ENCODE assay signal across 12 cellular contexts in genomic region chr19:49132974-49133609, GRCh38. TPM values are rescaled to one million over a fixed set of nuclear protein-coding genes. Genes with fewer than 3 reads are reported as not detected.
A peak's percentile ranks its signal among the peaks of the same experiment; 100 is the strongest.
DNase-seq lines count a peak whose midpoint lies in the region; ATAC-seq and TF ChIP-seq lines count a peak whose summit lies in the region.
"Had no signal": no experiment of that assay in that cellular context is flagged by ENCODE, and none has a peak within 500 bp of the region (broad histone marks: within the 10 kb centered on the region; RNA-seq: fewer than 3 reads in every experiment).

No MANE protein-coding gene starts in this region.

- no peak for TF ChIP-seq CTCF in CD14-positive monocyte (IDR thresholded peaks at IDR 0.05)
- TF ChIP-seq CTCF in Peyer's patch (IDR thresholded peaks at IDR 0.05) = no peak
- no peak for TF ChIP-seq CTCF in endodermal cell (conservative IDR thresholded peaks at IDR 0.05)

- H3K27ac ChIP-seq in Peyer's patch = peak overlapping the region in 2 of 4 donors; percentile 69 to 74
- no peak overlapping the region for H3K27ac ChIP-seq in endodermal cell (ENCODE audit: low read depth, low read length)
- no peak overlapping the region for H3K27ac ChIP-seq in Karpas-422 (ENCODE audit: low read length)

- H3K27me3 ChIP-seq in Peyer's patch (no peaks in the 10 kb centered on the region), endodermal cell (ENCODE audit: control insufficient read depth, insufficient read depth, low read length, poor library complexity, severe bottlenecking) (no peaks in the 10 kb centered on the region), Karpas-422 (ENCODE audit: low read length) (no peaks in the 10 kb centered on the region)

- H2AFZ ChIP-seq in Karpas-422 (ENCODE audit: low read length) = no peak overlapping the region

- H3K4me1 ChIP-seq in Peyer's patch (peaks cover 0 to 29% (median 0%) of the 10 kb centered on the region in 4 donors), endodermal cell (ENCODE audit: control insufficient read depth, insufficient read depth, low read length) (no peaks in the 10 kb centered on the region), Karpas-422 (ENCODE audit: low read length) (peaks cover 5% of the 10 kb centered on the region; the same call in 1 of the 2 replicates)

- H3K27me3 Mint-ChIP-seq in CD14-positive monocyte (ENCODE audit: low read depth in 3 of 3) (peaks cover 24 to 35% (median 33%) of the 10 kb centered on the region in 3 donors), endodermal cell (ENCODE audit: insufficient read depth) (peaks cover 27% of the 10 kb centered on the region)
- H3K27me3 Mint-ChIP-seq in natural killer cell treated with Interleukin-12 subunit alpha and Interleukin-12 subunit beta and Interleukin-15 and Interleukin-18, amount 100 ng/mL, for 72 hours = peaks cover 0 to 6% of the 10 kb centered on the region in 2 donors
- H3K27me3 Mint-ChIP-seq: brain had no signal

- WGBS in endodermal cell (ENCODE audit: insufficient coverage in 1 of 2, insufficient read length in 1 of 2), 2 experiments = 76 to 90% methylated on average over 27 to 49 of the region's 49 CpGs

- H3K4me2 ChIP-seq in Karpas-422 (ENCODE audit: low read depth, low read length, poor library complexity, severe bottlenecking) = no peak overlapping the region

- H3K9me3 Mint-ChIP-seq in CD14-positive monocyte (peaks cover 18 to 32% (median 23%) of the 10 kb centered on the region in 7 donors), endodermal cell (peaks cover 2% of the 10 kb centered on the region)
- no peaks in the 10 kb centered on the region for H3K9me3 Mint-ChIP-seq in natural killer cell treated with Interleukin-12 subunit alpha and Interleukin-12 subunit beta and Interleukin-15 and Interleukin-18, amount 100 ng/mL, for 72 hours

- no peaks in the 10 kb centered on the region for H3K9me2 ChIP-seq in Karpas-422 (replicated peaks; ENCODE audit: insufficient read depth, low read length)

- intact Hi-C loops in CD14-positive monocyte (cut with micrococcal nuclease) = no loop called here

- peak overlapping the region in 3 of 4 donors; percentile 2 to 45 (median 41) for H3K4me3 ChIP-seq in Peyer's patch
- H3K4me3 ChIP-seq in endodermal cell (ENCODE audit: low read length) = no peak overlapping the region
- no peak overlapping the region for H3K4me3 ChIP-seq in Karpas-422 (ENCODE audit: low read length)

- peak overlapping the region; percentile 67 to 88 for H3K4me3 Mint-ChIP-seq in CD14-positive monocyte
- peak overlapping the region; percentile 55 for H3K4me3 Mint-ChIP-seq in endodermal cell
- peak overlapping the region; percentile 74 for H3K4me3 Mint-ChIP-seq in natural killer cell treated with Interleukin-12 subunit alpha and Interleukin-12 subunit beta and Interleukin-15 and Interleukin-18, amount 100 ng/mL, for 72 hours

- no peaks in the 10 kb centered on the region for H3K9me3 ChIP-seq in Peyer's patch
- H3K9me3 ChIP-seq in endodermal cell (ENCODE audit: control insufficient read depth, low read length) = no peaks in the 10 kb centered on the region
- no peaks in the 10 kb centered on the region for H3K9me3 ChIP-seq in Karpas-422 (ENCODE audit: low read length)

- H3K36me3 Mint-ChIP-seq in CD14-positive monocyte (no peaks in the 10 kb centered on the region), endodermal cell (ENCODE audit: low read depth) (peaks cover 4% of the 10 kb centered on the region)
- no peaks in the 10 kb centered on the region for H3K36me3 Mint-ChIP-seq in natural killer cell treated with Interleukin-12 subunit alpha and Interleukin-12 subunit beta and Interleukin-15 and Interleukin-18, amount 100 ng/mL, for 72 hours

- H3K27ac Mint-ChIP-seq in CD14-positive monocyte (peak overlapping the region in 1 of 7 donors; percentile 55), endodermal cell (peak overlapping the region; percentile 84)
- no peak overlapping the region for H3K27ac Mint-ChIP-seq in natural killer cell treated with Interleukin-12 subunit alpha and Interleukin-12 subunit beta and Interleukin-15 and Interleukin-18, amount 100 ng/mL, for 72 hours

- TF ChIP-seq POLR2A in Peyer's patch (IDR thresholded peaks at IDR 0.05) = no peak

- no peak for DNase-seq in CD14-positive monocyte (ENCODE audit: low spot score)
- DNase-seq in Peyer's patch = peak in 1 of 3 donors; percentile 72
- DNase-seq in endodermal cell = peak; percentile 90
- DNase-seq in natural killer cell treated with Interleukin-12 subunit alpha and Interleukin-12 subunit beta and Interleukin-15 and Interleukin-18, amount 100 ng/mL, for 72 hours (ENCODE audit: low spot score) = no peak
- DNase-seq in NCI-H2029 treated with DMSO at 0.1 percent for 48 hours (lab: John Stamatoyannopoulos, UW) = no peak
- no peak for DNase-seq in Karpas-422
- no peak for DNase-seq in activated CD4-positive, CD25-positive, alpha-beta regulatory T cell (lab: John Stamatoyannopoulos, UW)
- DNase-seq: KBM-7 had no signal

- peak; percentile 43 to 49 for ATAC-seq in natural killer cell treated with Interleukin-12 subunit alpha and Interleukin-12 subunit beta and Interleukin-15 and Interleukin-18, amount 100 ng/mL, for 72 hours
- no peak for ATAC-seq in GM18861 (IDR thresholded peaks at IDR 0.05; ENCODE audit: unreplicated experiment)

- H3K4me1 Mint-ChIP-seq in CD14-positive monocyte (peaks cover 37% of the 10 kb centered on the region), endodermal cell (peaks cover 3% of the 10 kb centered on the region)
- peaks cover 21% of the 10 kb centered on the region in 2 donors for H3K4me1 Mint-ChIP-seq in natural killer cell treated with Interleukin-12 subunit alpha and Interleukin-12 subunit beta and Interleukin-15 and Interleukin-18, amount 100 ng/mL, for 72 hours (ENCODE audit: low read depth in 2 of 2)

- H3K36me3 ChIP-seq in Peyer's patch (no peaks in the 10 kb centered on the region), endodermal cell (ENCODE audit: control insufficient read depth, insufficient read depth, low read length) (no peaks in the 10 kb centered on the region), Karpas-422 (ENCODE audit: insufficient read depth, low read length) (no peaks in the 10 kb centered on the region)

- no peaks in the 10 kb centered on the region for H4K20me1 ChIP-seq in Karpas-422 (ENCODE audit: insufficient read depth, low read depth, low read length)

- no peaks in the 10 kb centered on the region for H3K79me2 ChIP-seq in Karpas-422 (ENCODE audit: low read length)

- no peak overlapping the region for H3K9ac ChIP-seq in endodermal cell (ENCODE audit: extremely low read depth, low read length, poor library complexity, severe bottlenecking)
- no peak overlapping the region for H3K9ac ChIP-seq in Karpas-422 (ENCODE audit: low read length)

RNA-seq across cellular contexts. Expression of gene PPFIA3, which starts 13.7 kb away (rescaled TPM):
- polyA plus RNA-seq in CD14-positive monocyte = not detected
- total RNA-seq in Peyer's patch (10 to 100 TPM; 12.7 to 24.8 (median 16.4) TPM), endodermal cell (10 to 100 TPM in 1 of 2 donors, 1 to 10 TPM in 1; 7.4 to 16.5 TPM)
- polyA plus RNA-seq in endodermal cell (2013, experiment 1 of 2) = 21.1 TPM
- 20.8 TPM for polyA plus RNA-seq in endodermal cell (2013, experiment 2 of 2)
- 10 to 100 TPM in 1 of 2 donors, 1 to 10 TPM in 1; 7.0 to 11.3 TPM for total RNA-seq in natural killer cell treated with Interleukin-12 subunit alpha and Interleukin-12 subunit beta and Interleukin-15 and Interleukin-18, amount 100 ng/mL, for 72 hours
- 5.4 and 7.9 TPM in 2 replicates for total RNA-seq in Karpas-422 (2014; rRNA removed; shearing (Covaris generic); ENCODE audit: low replicate concordance)

RNA-seq across cellular contexts. Expression of gene C19orf73, which starts 14.1 kb away (rescaled TPM):
- polyA plus RNA-seq in CD14-positive monocyte = under 1 TPM; 0.66 to 0.76 TPM
- 1 to 10 TPM in 3 of 4 donors, not detected in 1; 3.6 to 6.1 (median 4.6) TPM for total RNA-seq in Peyer's patch
- total RNA-seq in endodermal cell = 1 to 10 TPM; 1.9 to 2.5 TPM
- 2.2 TPM for polyA plus RNA-seq in endodermal cell (2013, experiment 1 of 2)
- 1.9 TPM for polyA plus RNA-seq in endodermal cell (2013, experiment 2 of 2)
- total RNA-seq in natural killer cell treated with Interleukin-12 subunit alpha and Interleukin-12 subunit beta and Interleukin-15 and Interleukin-18, amount 100 ng/mL, for 72 hours = 1 to 10 TPM in 1 of 2 donors, under 1 TPM in 1; 0.95 to 2.9 TPM
- 3.4 and 5.5 TPM in 2 replicates for total RNA-seq in Karpas-422 (2014; rRNA removed; shearing (Covaris generic); ENCODE audit: low replicate concordance)

RNA-seq across cellular contexts. Expression of gene LIN7B, which starts 18.9 kb away (rescaled TPM):
- 1 to 10 TPM; 4.1 to 4.2 TPM for polyA plus RNA-seq in CD14-positive monocyte
- total RNA-seq in Peyer's patch = 10 to 100 TPM in 3 of 4 donors, not detected in 1; 13.5 to 29.4 (median 18.0) TPM
- 10 to 100 TPM in 1 of 2 donors, 1 to 10 TPM in 1; 9.5 to 14.9 TPM for total RNA-seq in endodermal cell
- 7.9 TPM for polyA plus RNA-seq in endodermal cell (2013, experiment 1 of 2)
- 8.4 TPM for polyA plus RNA-seq in endodermal cell (2013, experiment 2 of 2)
- total RNA-seq in natural killer cell treated with Interleukin-12 subunit alpha and Interleukin-12 subunit beta and Interleukin-15 and Interleukin-18, amount 100 ng/mL, for 72 hours = 1 to 10 TPM; 6.0 to 6.1 TPM
- 6.4 and 23.4 TPM in 2 replicates for total RNA-seq in Karpas-422 (2014; rRNA removed; shearing (Covaris generic); ENCODE audit: low replicate concordance)

RNA-seq across cellular contexts. Expression of gene HRC, which starts 22.1 kb away (rescaled TPM):
- polyA plus RNA-seq in CD14-positive monocyte = not detected
- total RNA-seq in Peyer's patch (under 1 TPM in 3 of 4 donors, not detected in 1; 0.35 to 0.76 (median 0.67) TPM), endodermal cell (1 to 10 TPM in 1 of 2 donors, under 1 TPM in 1; 0.57 to 3.9 TPM)
- polyA plus RNA-seq in endodermal cell (2013, experiment 1 of 2) = 5.1 TPM
- 3.8 TPM for polyA plus RNA-seq in endodermal cell (2013, experiment 2 of 2)
- not detected for total RNA-seq in natural killer cell treated with Interleukin-12 subunit alpha and Interleukin-12 subunit beta and Interleukin-15 and Interleukin-18, amount 100 ng/mL, for 72 hours
- not detected in 2 replicates for total RNA-seq in Karpas-422 (2014; rRNA removed; shearing (Covaris generic); ENCODE audit: low replicate concordance)
- total RNA-seq: lung microvascular endothelial cell, SK-MEL-5 had no signal

RNA-seq across cellular contexts. Expression of gene TRPM4, which starts 24.5 kb away (rescaled TPM):
- polyA plus RNA-seq in CD14-positive monocyte = 1 to 10 TPM; 6.0 to 6.6 TPM
- total RNA-seq in Peyer's patch (100 to 1,000 TPM; 228 to 419 (median 258) TPM), endodermal cell (10 to 100 TPM; 22.0 to 33.3 TPM)
- 16.5 TPM for polyA plus RNA-seq in endodermal cell (2013, experiment 1 of 2)
- 13.7 TPM for polyA plus RNA-seq in endodermal cell (2013, experiment 2 of 2)
- total RNA-seq in natural killer cell treated with Interleukin-12 subunit alpha and Interleukin-12 subunit beta and Interleukin-15 and Interleukin-18, amount 100 ng/mL, for 72 hours = not detected
- not detected in 2 replicates for total RNA-seq in Karpas-422 (2014; rRNA removed; shearing (Covaris generic); ENCODE audit: low replicate concordance)

Comparison
In these comparisons a context has a peak if more than half of its experiments do, and no peak if none do; other contexts are left out.
1. H3K4me3 ChIP-seq: peak in Peyer's patch (3 of 4); none in endodermal cell (single experiment) and Karpas-422 (single experiment).
2. Peak in every context shown above with its lines, with median percentiles within 50 percentile points of each other: H3K4me3 Mint-ChIP-seq.